Comparison of ENCODE assay signal across 10 cellular contexts in genomic region chr11:15852179-15852578, GRCh38.
DNase-seq lines count a peak whose midpoint lies in the region; ATAC-seq and TF ChIP-seq lines count a peak whose summit lies in the region.
"Had no signal": no experiment of that assay in that cellular context is flagged by ENCODE, and none has a peak within 500 bp of the region (broad histone marks: within the 10 kb centered on the region; RNA-seq: fewer than 3 reads in every experiment).

No MANE protein-coding gene starts in this region.

- DNase-seq in heart left ventricle (peak in 1 of 5 donors; percentile 29), Right ventricle myocardium inferior (ENCODE audit: missing footprints) (no peak), SK-MEL-5 (ENCODE audit: low read depth, low spot score) (peak; percentile 72), left ventricle myocardium inferior (no peak), Ammon's horn (ENCODE audit: low spot score) (no peak)
- no peak for DNase-seq in activated naive CD4-positive, alpha-beta T cell treated with Interleukin-2 at 50 U/mL for 16 hours
- DNase-seq in activated CD4-positive, alpha-beta T cell treated with anti-CD3 and anti-CD28 coated beads, Interleukin-2, amount 50 U/mL, for 48 hours, result no peak
- DNase-seq: activated naive CD4-positive, alpha-beta T cell; immature natural killer cell had no signal

- no peak for ATAC-seq in heart left ventricle
- no peak for ATAC-seq in Right ventricle myocardium inferior
- ATAC-seq in GM18502 (IDR thresholded peaks at IDR 0.05; ENCODE audit: poor library complexity, unreplicated experiment), result no peak

- peaks cover 0 to 28% (median 13%) of the 10 kb centered on the region in 12 donors for H3K4me1 ChIP-seq in heart left ventricle
- peaks cover 32% of the 10 kb centered on the region for H3K4me1 ChIP-seq in left ventricle myocardium inferior

- no peaks in the 10 kb centered on the region for H3K27me3 ChIP-seq in heart left ventricle
- H3K27me3 ChIP-seq in left ventricle myocardium inferior (ENCODE audit: low read depth), result no peaks in the 10 kb centered on the region

- in situ Hi-C loops in SK-MEL-5 (cut with HindIII; ENCODE audit: low pct_unique_long_range_greater_than_20kb, low sequenced_read_pairs), result no loop called here

- TF ChIP-seq CTCF in heart left ventricle (IDR thresholded peaks at IDR 0.05), result peak in 11 of 12 donors; percentile 17 to 59 (median 41)
- peak; percentile 65 for TF ChIP-seq CTCF in left ventricle myocardium inferior (IDR thresholded peaks at IDR 0.05; ENCODE audit: borderline replicate concordance)

- no peak for TF ChIP-seq POLR2A in heart left ventricle (IDR thresholded peaks at IDR 0.05)

- H3K4me3 ChIP-seq in heart left ventricle (no peak overlapping the region), left ventricle myocardium inferior (no peak overlapping the region)

- 63 to 74% (median 70%) methylated on average over 3 of the region's 3 CpGs for WGBS in heart left ventricle, 4 donors

- H3K9me3 ChIP-seq in heart left ventricle (no peaks in the 10 kb centered on the region), left ventricle myocardium inferior (replicated peaks) (no peaks in the 10 kb centered on the region)

- H3K36me3 ChIP-seq in heart left ventricle (no peaks in the 10 kb centered on the region), left ventricle myocardium inferior (no peaks in the 10 kb centered on the region)

- no peak overlapping the region for H3K27ac ChIP-seq in heart left ventricle
- no peak overlapping the region for H3K27ac ChIP-seq in left ventricle myocardium inferior (replicated peaks)

- intact Hi-C loops in heart left ventricle (cut with DNase I), result loop anchor here in 1 of 10 donors (10.0 kb wide), 1 partner anchor 763 kb away; no protein-coding TSS in a partner anchor
- intact Hi-C loops in Right ventricle myocardium inferior (cut with DNase I), result no loop called here
- intact Hi-C loops in left ventricle myocardium inferior (cut with micrococcal nuclease), result no loop called here
